20 cellular contexts compared by ENCODE assay signal in genomic region chr20:51837436-51837835, GRCh38. TPM values are rescaled to one million over a fixed set of nuclear protein-coding genes. Genes with fewer than 3 reads are reported as not detected.
"Had no signal": no experiment of that assay in that cellular context is flagged by ENCODE, and none has a peak within 500 bp of the region (broad histone marks: within the 10 kb centered on the region; RNA-seq: fewer than 3 reads in every experiment).

No MANE protein-coding gene starts in this region.

- H3K4me2 ChIP-seq: KMS-11 had no signal

- H3K36me3 Mint-ChIP-seq: IgD-negative memory B cell had no signal

- H3K9me3 ChIP-seq: SJCRH30 had no signal

- H3K4me3 Mint-ChIP-seq: IgD-negative memory B cell had no signal

- H3K4me3 ChIP-seq: K562, SJCRH30 had no signal

- H3K27ac ChIP-seq: KMS-11, SJCRH30 had no signal

- H3K36me3 ChIP-seq: SJCRH30 had no signal

- H3K27ac Mint-ChIP-seq: IgD-negative memory B cell had no signal

- H3K4me1 ChIP-seq: SJCRH30 had no signal

- DNase-seq: Kasumi-1, MM.1S, NCI-H1092 treated with DMSO at 0.1 percent for 48 hours, NCI-H1436, NCI-H187, NCI-H2029, NCI-H2081 treated with DMSO at 0.1 percent for 48 hours, NCI-H2171, NCI-H226, NCI-H446, NCI-H510A, NCI-H524 treated with DMSO at 0.1 percent for 48 hours, NCI-H69, NCI-H774, SHP77 treated with DMSO at 0.1 percent for 48 hours, SJCRH30 had no signal

- H3K9ac ChIP-seq: KMS-11 had no signal

- H3K9me3 Mint-ChIP-seq: IgD-negative memory B cell had no signal

- H3K27me3 Mint-ChIP-seq: IgD-negative memory B cell had no signal

RNA-seq across cellular contexts. Expression of gene SALL4, which starts 35.1 kb away (rescaled TPM):
- total RNA-seq: HT1080, SJCRH30 had no signal
- polyA plus RNA-seq: IgD-negative memory B cell had no signal
